In genomic region chr3:48660800-48661400, GRCh38 we compare ENCODE assay signal across 1 cellular context.
A peak's percentile ranks its signal among the peaks of the same experiment; 100 is the strongest.
TF ChIP-seq lines count a peak whose summit lies in the region.

No MANE protein-coding gene starts in this region.

TF ChIP-seq in WTC11, 78 proteins besides CTCF, POLR2A, EP300 and RAD21 (continued from another document):
- 0 out of 2 replicates have a peak, but pooled peaks have one; percentile 56 for TF ChIP-seq TCF7 (CRISPR knock-in tag; IDR thresholded peaks at IDR 0.05; ENCODE audit: low read depth)
TF ChIP-seq in WTC11: peak in this region for 1.
